In genomic region chr13:107590556-107590955, GRCh38 we compare ENCODE assay signal across 17 cellular contexts.
"Had no signal": no experiment of that assay in that cellular context is flagged by ENCODE, and none has a peak within 500 bp of the region (broad histone marks: within the 10 kb centered on the region; RNA-seq: fewer than 3 reads in every experiment).

No MANE protein-coding gene starts in this region.

- H3K27me3 Mint-ChIP-seq: activated naive CD4-positive, alpha-beta T cell treated with anti-CD3 and anti-CD28 coated beads, Interleukin-2, amount 50 U/mL, for 24 hours; stimulated activated naive B cell treated with anti-CD40 and anti-IgM and Interleukin-4, amounts not matched to agents 10 μg/mL and 1 μg/mL and 100 μg/mL, for 72 hours had no signal

- H3K9me3 ChIP-seq: adrenal gland, left ventricle myocardium inferior, sigmoid colon, spleen, upper lobe of right lung had no signal

- H3K27ac ChIP-seq: adrenal gland, cardiac muscle cell, hepatocyte, left ventricle myocardium inferior, sigmoid colon, spleen, upper lobe of right lung had no signal

- DNase-seq: activated CD8-positive, alpha-beta memory T cell treated with anti-CD3 and anti-CD28 coated beads for 24 hours; activated gamma-delta T cell; adrenal gland; foreskin fibroblast; left ventricle myocardium inferior; mammary epithelial cell; midbrain; nephron progenitor cell; nucleus accumbens; sigmoid colon; spleen; stimulated activated naive B cell treated with anti-CD40 and anti-IgM and Interleukin-4, amounts not matched to agents 10 μg/mL and 1 μg/mL and 100 μg/mL, for 72 hours; upper lobe of right lung had no signal

- H3K36me3 Mint-ChIP-seq: activated naive CD4-positive, alpha-beta T cell treated with anti-CD3 and anti-CD28 coated beads, Interleukin-2, amount 50 U/mL, for 24 hours; stimulated activated naive B cell treated with anti-CD40 and anti-IgM and Interleukin-4, amounts not matched to agents 10 μg/mL and 1 μg/mL and 100 μg/mL, for 72 hours had no signal

- ATAC-seq: activated CD4-positive, CD25-positive, alpha-beta regulatory T cell treated with anti-CD3 and anti-CD28 coated beads, Interleukin-2, amount 50 U/mL, for 24 hours; stimulated activated naive B cell treated with anti-CD40 and anti-IgM and Interleukin-4, amounts not matched to agents 10 μg/mL and 1 μg/mL and 100 μg/mL, for 72 hours; upper lobe of right lung had no signal

- H3K27me3 ChIP-seq: adrenal gland, cardiac muscle cell, hepatocyte, sigmoid colon, spleen, upper lobe of right lung had no signal

- H3K4me1 ChIP-seq: adrenal gland, left ventricle myocardium inferior, sigmoid colon, spleen, upper lobe of right lung had no signal

- H3K4me1 Mint-ChIP-seq: activated naive CD4-positive, alpha-beta T cell treated with anti-CD3 and anti-CD28 coated beads, Interleukin-2, amount 50 U/mL, for 24 hours; nephron progenitor cell; stimulated activated naive B cell treated with anti-CD40 and anti-IgM and Interleukin-4, amounts not matched to agents 10 μg/mL and 1 μg/mL and 100 μg/mL, for 72 hours had no signal

- H3K27ac Mint-ChIP-seq: activated naive CD4-positive, alpha-beta T cell treated with anti-CD3 and anti-CD28 coated beads, Interleukin-2, amount 50 U/mL, for 24 hours; nephron progenitor cell; stimulated activated naive B cell treated with anti-CD40 and anti-IgM and Interleukin-4, amounts not matched to agents 10 μg/mL and 1 μg/mL and 100 μg/mL, for 72 hours had no signal

- H3K4me3 Mint-ChIP-seq: activated naive CD4-positive, alpha-beta T cell treated with anti-CD3 and anti-CD28 coated beads, Interleukin-2, amount 50 U/mL, for 24 hours; nephron progenitor cell; stimulated activated naive B cell treated with anti-CD40 and anti-IgM and Interleukin-4, amounts not matched to agents 10 μg/mL and 1 μg/mL and 100 μg/mL, for 72 hours had no signal

- H3K4me3 ChIP-seq: adrenal gland, cardiac muscle cell, hepatocyte, left ventricle myocardium inferior, sigmoid colon, spleen, upper lobe of right lung had no signal

- H3K9me3 Mint-ChIP-seq: activated naive CD4-positive, alpha-beta T cell treated with anti-CD3 and anti-CD28 coated beads, Interleukin-2, amount 50 U/mL, for 24 hours; nephron progenitor cell; stimulated activated naive B cell treated with anti-CD40 and anti-IgM and Interleukin-4, amounts not matched to agents 10 μg/mL and 1 μg/mL and 100 μg/mL, for 72 hours had no signal

- H3K36me3 ChIP-seq: adrenal gland, cardiac muscle cell, left ventricle myocardium inferior, sigmoid colon, spleen, upper lobe of right lung had no signal
